Comparison of ENCODE assay signal across 15 cellular contexts in the genomic region with DNA sequence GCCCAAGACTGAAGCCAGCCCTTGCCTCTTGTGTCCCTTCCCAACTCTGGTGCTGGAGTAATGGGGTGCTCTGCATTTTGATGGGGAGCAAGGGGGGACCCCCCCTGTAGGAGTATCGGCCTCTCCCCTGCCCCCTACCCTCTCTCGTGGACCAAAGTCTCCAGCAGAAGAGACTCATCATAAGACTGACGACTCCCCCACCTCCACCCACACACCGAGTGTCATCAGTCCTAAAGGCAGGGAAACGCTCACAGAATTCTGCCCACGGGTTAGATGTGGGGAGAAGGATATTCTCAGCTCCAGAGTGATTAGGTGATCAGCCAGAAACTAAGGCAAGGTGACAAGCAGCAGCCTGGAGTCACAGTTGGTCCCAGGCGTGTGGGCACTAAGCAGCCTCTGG.
"Had no signal": no experiment of that assay in that cellular context is flagged by ENCODE, and none has a peak within 500 bp of the region (broad histone marks: within the 10 kb centered on the region; RNA-seq: fewer than 3 reads in every experiment).

No MANE protein-coding gene starts in this region.

- ATAC-seq: body of pancreas; left colon; natural killer cell treated with Interleukin-12 subunit alpha and Interleukin-12 subunit beta and Interleukin-15 and Interleukin-18, amount 100 ng/mL, for 72 hours; SK-N-SH treated with all-trans-retinoic acid at 6 μM for 48 hours had no signal

- H3K27me3 ChIP-seq: body of pancreas had no signal

- H3K4me3 ChIP-seq: body of pancreas had no signal

- DNase-seq: activated CD4-positive, alpha-beta T cell treated with anti-CD3 and anti-CD28 coated beads, Interleukin-2, amount 50 U/mL, for 1 hour; activated CD4-positive, CD25-positive, alpha-beta regulatory T cell; activated effector memory CD4-positive, alpha-beta T cell treated with Interleukin-2 at 50 U/mL for 16 hours; activated T-cell treated with anti-CD3 and anti-CD28 coated beads for 4 hours; body of pancreas; dermis blood vessel endothelial cell; glutamatergic neuron; immature natural killer cell; left colon; stimulated activated CD4-positive, alpha-beta T cell treated with anti-CD3 and anti-CD28 coated beads, Interleukin-15, amount 100 ng/mL, for 24 hours; stimulated activated CD4-positive, alpha-beta T cell treated with anti-CD3 and anti-CD28 coated beads, Interleukin-4, amount 100 ng/mL, for 24 hours; trophoblast cell had no signal

- H3K9me3 ChIP-seq: body of pancreas had no signal

- FAIRE-seq: TTC549 had no signal
